ENCODE assay signal across 13 cellular contexts in the genomic region with DNA sequence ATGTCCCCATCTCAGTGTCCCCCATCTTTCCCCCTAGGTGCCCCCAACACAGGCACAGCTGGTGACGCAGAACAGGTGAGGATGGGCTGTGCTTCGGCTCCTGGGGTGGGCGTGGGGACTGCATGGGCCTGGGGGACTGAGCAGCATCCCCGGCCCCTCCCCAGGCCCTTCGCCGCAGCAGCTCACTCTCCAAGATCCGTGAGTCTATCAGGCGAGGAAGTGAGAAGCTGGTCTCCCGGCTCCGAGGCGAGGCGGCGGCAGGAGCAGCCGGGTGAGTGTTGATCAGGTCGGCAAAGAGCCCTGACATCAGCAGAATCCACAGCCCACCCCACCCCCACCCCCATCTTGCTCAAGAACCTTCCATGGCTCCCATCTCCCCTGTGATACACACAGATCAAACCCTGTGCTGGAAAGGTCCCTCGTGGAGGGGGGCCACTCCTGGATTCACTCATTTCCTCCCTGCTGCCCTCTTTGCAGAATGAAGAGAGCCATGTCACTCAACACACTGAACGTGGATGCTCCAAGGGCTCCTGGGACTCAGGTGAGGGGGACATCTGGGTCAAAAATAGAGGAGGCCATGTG. TPM values are rescaled to one million over a fixed set of nuclear protein-coding genes. Genes with fewer than 3 reads are reported as not detected.
DNase-seq lines count a peak whose midpoint lies in the region; ATAC-seq and TF ChIP-seq lines count a peak whose summit lies in the region.
"Had no signal": no experiment of that assay in that cellular context is flagged by ENCODE, and none has a peak within 500 bp of the region (broad histone marks: within the 10 kb centered on the region; RNA-seq: fewer than 3 reads in every experiment).

No MANE protein-coding gene starts in this region.

- H3K27me3 ChIP-seq in AG04450 (ENCODE audit: control insufficient read depth, insufficient read depth, low read length): no peaks in the 10 kb centered on the region
- H3K27me3 ChIP-seq in effector memory CD4-positive, alpha-beta T cell (replicated peaks; ENCODE audit: control insufficient read depth, insufficient read depth, low read length, poor library complexity, severe bottlenecking): peaks cover 6% of the 10 kb centered on the region

- POLR2A ChIA-PET in AG04450 (lab: Yijun Ruan, JAX): interaction anchor here (0.9 kb wide), 1 partner anchor 16 kb away, joined by 6 read pairs; no protein-coding TSS in a partner anchor
- POLR2A ChIA-PET in HEK293 (lab: Yijun Ruan, JAX): interaction anchor here (0.6 to 1.1 kb wide), 3 partner anchors 12 to 151 kb away, joined by 3 to 4 read pairs (median 3); no protein-coding TSS in a partner anchor

- peak overlapping the region; percentile 11 for H3K27ac ChIP-seq in AG04450 (ENCODE audit: low read depth, low read length)
- H3K27ac ChIP-seq in HEK293 (ENCODE audit: extremely low read depth, low read depth, low read length): no peak overlapping the region
- H3K27ac ChIP-seq in effector memory CD4-positive, alpha-beta T cell (ENCODE audit: insufficient read depth, low read length, poor library complexity, severe bottlenecking): no peak overlapping the region
- H3K27ac ChIP-seq: BLaER1, GM23248, HL-60 had no signal

- CTCF ChIA-PET in AG04450 (lab: Charles Lee): no interaction called here
- CTCF ChIA-PET in HEK293 (lab: Yijun Ruan, JAX): interaction anchor here (0.8 kb wide), 1 partner anchor 134 kb away, joined by 7 read pairs; no protein-coding TSS in a partner anchor

- H3K36me3 ChIP-seq in HEK293 (ENCODE audit: control insufficient read depth in 2 of 2, insufficient read depth in 1 of 2, low read length in 2 of 2): peaks cover 13 to 79% of the 10 kb centered on the region in 2 experiments
- peaks cover 4% of the 10 kb centered on the region for H3K36me3 ChIP-seq in effector memory CD4-positive, alpha-beta T cell (ENCODE audit: control insufficient read depth, insufficient read depth, low read length)

- DNase-seq in 8988T: peak; percentile 6
- no peak for DNase-seq in AG04450 (ENCODE audit: low read depth, low spot score)
- peak; percentile 15 for DNase-seq in iPS-NIHi11 (ENCODE audit: low spot score)
- DNase-seq in effector memory CD4-positive, alpha-beta T cell: no peak
- no peak for DNase-seq in activated gamma-delta T cell (lab: John Stamatoyannopoulos, UW)
- DNase-seq: AML-193; CD8-positive, alpha-beta memory T cell; DMS 273 treated with DMSO at 0.1 percent for 48 hours; GM23248 had no signal

- no peaks in the 10 kb centered on the region; the same call in 1 of the 2 replicates for H3K9me3 ChIP-seq in AG04450 (ENCODE audit: control insufficient read depth, insufficient read depth, low read length)
- H3K9me3 ChIP-seq in HEK293 (ENCODE audit: control insufficient read depth, insufficient read depth, low read depth, low read length): no peaks in the 10 kb centered on the region
- no peaks in the 10 kb centered on the region for H3K9me3 ChIP-seq in effector memory CD4-positive, alpha-beta T cell (ENCODE audit: control insufficient read depth, low read length)
- H3K9me3 ChIP-seq: BLaER1 had no signal

- TF ChIP-seq CTCF in AG04450 (IDR thresholded peaks at IDR 0.05; ENCODE audit: low read depth, low read length) (no peak), HEK293 (tag by site-specific recombination; IDR thresholded peaks at IDR 0.05) (no peak)

- H3K4me3 ChIP-seq in AG04450 (ENCODE audit: low read depth, low read length) (no peak overlapping the region), HEK293 (ENCODE audit: low read depth, low read length) (no peak overlapping the region)
- no peak overlapping the region for H3K4me3 ChIP-seq in effector memory CD4-positive, alpha-beta T cell (ENCODE audit: insufficient read depth, low read depth, low read length, poor library complexity, severe bottlenecking)
- H3K4me3 ChIP-seq: BLaER1, GM23248 had no signal

- ATAC-seq in HG02571 (IDR thresholded peaks at IDR 0.05; ENCODE audit: unreplicated experiment): no peak

- H3K4me1 ChIP-seq in HEK293 (ENCODE audit: control insufficient read depth, insufficient read depth, low read length): no peaks in the 10 kb centered on the region
- H3K4me1 ChIP-seq in effector memory CD4-positive, alpha-beta T cell (ENCODE audit: control insufficient read depth, insufficient read depth, low read length, poor library complexity, severe bottlenecking): no peaks in the 10 kb centered on the region
- H3K4me1 ChIP-seq: BLaER1 had no signal

TF ChIP-seq in HEK293, 187 proteins besides CTCF, POLR2A, EP300 and RAD21:
- TF ChIP-seq ZNF404 (tag by site-specific recombination; IDR thresholded peaks at IDR 0.05) (no peak), REPIN1 (tag by site-specific recombination; IDR thresholded peaks at IDR 0.05; ENCODE audit: low read depth) (no peak), ZBTB21 (tag by site-specific recombination; IDR thresholded peaks at IDR 0.05) (no peak), ZBTB20 (tag by site-specific recombination; IDR thresholded peaks at IDR 0.05) (no peak), ZNF239 (tag by site-specific recombination; IDR thresholded peaks at IDR 0.05) (no peak), ZNF16 (tag by site-specific recombination; IDR thresholded peaks at IDR 0.05; ENCODE audit: low read depth) (peak; percentile 75)
- TF ChIP-seq, protein P1, sequence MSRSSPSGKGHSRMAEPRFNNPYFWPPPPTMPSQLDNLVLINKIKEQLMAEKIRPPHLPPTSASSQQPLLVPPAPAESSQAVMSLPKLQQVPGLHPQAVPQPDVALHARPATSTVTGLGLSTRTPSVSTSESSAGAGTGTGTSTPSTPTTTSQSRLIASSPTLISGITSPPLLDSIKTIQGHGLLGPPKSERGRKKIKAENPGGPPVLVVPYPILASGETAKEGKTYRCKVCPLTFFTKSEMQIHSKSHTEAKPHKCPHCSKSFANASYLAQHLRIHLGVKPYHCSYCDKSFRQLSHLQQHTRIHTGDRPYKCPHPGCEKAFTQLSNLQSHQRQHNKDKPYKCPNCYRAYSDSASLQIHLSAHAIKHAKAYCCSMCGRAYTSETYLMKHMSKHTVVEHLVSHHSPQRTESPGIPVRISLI (tag by site-specific recombination; IDR thresholded peaks at IDR 0.05): no peak
- TF ChIP-seq, protein P2, sequence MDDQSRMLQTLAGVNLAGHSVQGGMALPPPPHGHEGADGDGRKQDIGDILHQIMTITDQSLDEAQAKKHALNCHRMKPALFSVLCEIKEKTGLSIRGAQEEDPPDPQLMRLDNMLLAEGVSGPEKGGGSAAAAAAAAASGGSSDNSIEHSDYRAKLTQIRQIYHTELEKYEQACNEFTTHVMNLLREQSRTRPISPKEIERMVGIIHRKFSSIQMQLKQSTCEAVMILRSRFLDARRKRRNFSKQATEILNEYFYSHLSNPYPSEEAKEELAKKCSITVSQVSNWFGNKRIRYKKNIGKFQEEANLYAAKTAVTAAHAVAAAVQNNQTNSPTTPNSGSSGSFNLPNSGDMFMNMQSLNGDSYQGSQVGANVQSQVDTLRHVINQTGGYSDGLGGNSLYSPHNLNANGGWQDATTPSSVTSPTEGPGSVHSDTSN (CRISPR knock-in tag; IDR thresholded peaks at IDR 0.05): no peak

RNA-seq across cellular contexts. Expression of a gene that starts 10.0 kb away (rescaled TPM):
- not detected in 2 replicates for polyA plus RNA-seq in AG04450 (2011; rRNA removed)
- polyA minus RNA-seq in AG04450 (2011; rRNA and poly(A)+ RNA removed): not detected in 2 replicates
- polyA plus RNA-seq: CD8-positive, alpha-beta memory T cell; GM23248 had no signal

RNA-seq across cellular contexts. Expression of a gene that starts 19.8 kb away (rescaled TPM):
- 51.4 and 69.4 TPM in 2 replicates for polyA plus RNA-seq in AG04450 (2011; rRNA removed)
- 54.4 and 72.4 TPM in 2 replicates for polyA minus RNA-seq in AG04450 (2011; rRNA and poly(A)+ RNA removed)

RNA-seq across cellular contexts. Expression of a gene that starts 27.9 kb away (rescaled TPM):
- polyA plus RNA-seq in AG04450 (2011; rRNA removed): not detected in 2 replicates
- polyA minus RNA-seq in AG04450 (2011; rRNA and poly(A)+ RNA removed): 0.18 TPM in 1 of 2 replicates, not detected in the other
- polyA plus RNA-seq: GM23248 had no signal

RNA-seq across cellular contexts. Expression of a gene that starts 54.3 kb away (rescaled TPM):
- 2.4 and 5.1 TPM in 2 replicates for polyA plus RNA-seq in AG04450 (2011; rRNA removed)
- polyA minus RNA-seq in AG04450 (2011; rRNA and poly(A)+ RNA removed): 2.5 and 4.3 TPM in 2 replicates

RNA-seq across cellular contexts. Expression of a gene that starts 55.9 kb away (rescaled TPM):
- polyA plus RNA-seq in AG04450 (2011; rRNA removed): 3.0 and 3.2 TPM in 2 replicates
- polyA minus RNA-seq in AG04450 (2011; rRNA and poly(A)+ RNA removed): 2.4 and 3.1 TPM in 2 replicates

Comparison
In these comparisons a context has a peak if more than half of its experiments do, and no peak if none do; other contexts are left out.
1. DNase-seq: peak in 8988T (single experiment) and iPS-NIHi11 (single experiment); none in AG04450 (single experiment), effector memory CD4-positive, alpha-beta T cell (0 of 3) and activated gamma-delta T cell (single experiment).